Comparison of ENCODE assay signal across 1 cellular context in the genomic region with DNA sequence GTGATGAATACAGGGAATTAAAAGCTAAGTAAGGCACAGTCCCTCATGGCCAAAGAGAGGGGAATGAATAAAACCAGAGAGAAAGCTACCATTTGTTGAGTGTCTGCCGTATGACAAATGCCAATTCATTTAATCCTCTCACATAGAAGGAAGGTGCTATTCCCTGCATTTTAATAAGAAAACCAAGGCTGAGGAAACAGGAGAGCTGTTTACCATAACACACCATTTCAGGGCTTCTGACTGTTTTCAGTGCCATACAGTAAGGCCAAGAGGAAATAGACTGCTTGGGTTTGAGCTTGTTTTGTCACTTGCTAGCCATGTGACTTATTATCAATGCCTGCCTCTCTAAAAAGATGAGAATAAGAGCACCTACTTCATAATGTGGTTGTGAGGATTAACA.
TF ChIP-seq lines count a peak whose summit lies in the region.

No MANE protein-coding gene starts in this region.

TF ChIP-seq in GM23338, 12 proteins besides CTCF, POLR2A, EP300 and RAD21 (continued from another document):
- TF ChIP-seq, protein P1, sequence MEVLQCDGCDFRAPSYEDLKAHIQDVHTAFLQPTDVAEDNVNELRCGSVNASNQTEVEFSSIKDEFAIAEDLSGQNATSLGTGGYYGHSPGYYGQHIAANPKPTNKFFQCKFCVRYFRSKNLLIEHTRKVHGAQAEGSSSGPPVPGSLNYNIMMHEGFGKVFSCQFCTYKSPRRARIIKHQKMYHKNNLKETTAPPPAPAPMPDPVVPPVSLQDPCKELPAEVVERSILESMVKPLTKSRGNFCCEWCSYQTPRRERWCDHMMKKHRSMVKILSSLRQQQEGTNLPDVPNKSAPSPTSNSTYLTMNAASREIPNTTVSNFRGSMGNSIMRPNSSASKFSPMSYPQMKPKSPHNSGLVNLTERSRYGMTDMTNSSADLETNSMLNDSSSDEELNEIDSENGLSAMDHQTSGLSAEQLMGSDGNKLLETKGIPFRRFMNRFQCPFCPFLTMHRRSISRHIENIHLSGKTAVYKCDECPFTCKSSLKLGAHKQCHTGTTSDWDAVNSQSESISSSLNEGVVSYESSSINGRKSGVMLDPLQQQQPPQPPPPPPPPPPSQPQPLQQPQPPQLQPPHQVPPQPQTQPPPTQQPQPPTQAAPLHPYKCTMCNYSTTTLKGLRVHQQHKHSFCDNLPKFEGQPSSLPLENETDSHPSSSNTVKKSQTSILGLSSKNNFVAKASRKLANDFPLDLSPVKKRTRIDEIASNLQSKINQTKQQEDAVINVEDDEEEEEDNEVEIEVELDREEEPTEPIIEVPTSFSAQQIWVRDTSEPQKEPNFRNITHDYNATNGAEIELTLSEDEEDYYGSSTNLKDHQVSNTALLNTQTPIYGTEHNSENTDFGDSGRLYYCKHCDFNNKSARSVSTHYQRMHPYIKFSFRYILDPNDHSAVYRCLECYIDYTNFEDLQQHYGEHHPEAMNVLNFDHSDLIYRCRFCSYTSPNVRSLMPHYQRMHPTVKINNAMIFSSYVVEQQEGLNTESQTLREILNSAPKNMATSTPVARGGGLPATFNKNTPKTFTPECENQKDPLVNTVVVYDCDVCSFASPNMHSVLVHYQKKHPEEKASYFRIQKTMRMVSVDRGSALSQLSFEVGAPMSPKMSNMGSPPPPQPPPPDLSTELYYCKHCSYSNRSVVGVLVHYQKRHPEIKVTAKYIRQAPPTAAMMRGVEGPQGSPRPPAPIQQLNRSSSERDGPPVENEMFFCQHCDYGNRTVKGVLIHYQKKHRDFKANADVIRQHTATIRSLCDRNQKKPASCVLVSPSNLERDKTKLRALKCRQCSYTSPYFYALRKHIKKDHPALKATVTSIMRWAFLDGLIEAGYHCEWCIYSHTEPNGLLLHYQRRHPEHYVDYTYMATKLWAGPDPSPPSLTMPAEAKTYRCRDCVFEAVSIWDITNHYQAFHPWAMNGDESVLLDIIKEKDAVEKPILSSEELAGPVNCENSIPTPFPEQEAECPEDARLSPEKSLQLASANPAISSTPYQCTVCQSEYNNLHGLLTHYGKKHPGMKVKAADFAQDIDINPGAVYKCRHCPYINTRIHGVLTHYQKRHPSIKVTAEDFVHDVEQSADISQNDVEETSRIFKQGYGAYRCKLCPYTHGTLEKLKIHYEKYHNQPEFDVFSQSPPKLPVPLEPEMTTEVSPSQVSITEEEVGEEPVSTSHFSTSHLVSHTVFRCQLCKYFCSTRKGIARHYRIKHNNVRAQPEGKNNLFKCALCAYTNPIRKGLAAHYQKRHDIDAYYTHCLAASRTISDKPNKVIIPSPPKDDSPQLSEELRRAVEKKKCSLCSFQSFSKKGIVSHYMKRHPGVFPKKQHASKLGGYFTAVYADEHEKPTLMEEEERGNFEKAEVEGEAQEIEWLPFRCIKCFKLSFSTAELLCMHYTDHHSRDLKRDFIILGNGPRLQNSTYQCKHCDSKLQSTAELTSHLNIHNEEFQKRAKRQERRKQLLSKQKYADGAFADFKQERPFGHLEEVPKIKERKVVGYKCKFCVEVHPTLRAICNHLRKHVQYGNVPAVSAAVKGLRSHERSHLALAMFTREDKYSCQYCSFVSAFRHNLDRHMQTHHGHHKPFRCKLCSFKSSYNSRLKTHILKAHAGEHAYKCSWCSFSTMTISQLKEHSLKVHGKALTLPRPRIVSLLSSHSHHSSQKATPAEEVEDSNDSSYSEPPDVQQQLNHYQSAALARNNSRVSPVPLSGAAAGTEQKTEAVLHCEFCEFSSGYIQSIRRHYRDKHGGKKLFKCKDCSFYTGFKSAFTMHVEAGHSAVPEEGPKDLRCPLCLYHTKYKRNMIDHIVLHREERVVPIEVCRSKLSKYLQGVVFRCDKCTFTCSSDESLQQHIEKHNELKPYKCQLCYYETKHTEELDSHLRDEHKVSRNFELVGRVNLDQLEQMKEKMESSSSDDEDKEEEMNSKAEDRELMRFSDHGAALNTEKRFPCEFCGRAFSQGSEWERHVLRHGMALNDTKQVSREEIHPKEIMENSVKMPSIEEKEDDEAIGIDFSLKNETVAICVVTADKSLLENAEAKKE (CRISPR knock-in tag; IDR thresholded peaks at IDR 0.05), result no peak
- TF ChIP-seq ZNF114 (CRISPR knock-in tag; IDR thresholded peaks at IDR 0.05) (no peak), STAT1 (IDR thresholded peaks at IDR 0.05; ENCODE audit: unreplicated experiment) (no peak), JUNB (IDR thresholded peaks at IDR 0.05; ENCODE audit: unreplicated experiment) (no peak), ZNF331 (CRISPR knock-in tag; IDR thresholded peaks at IDR 0.05; ENCODE audit: low read depth) (no peak), POLR2AphosphoS5 (IDR thresholded peaks at IDR 0.05; ENCODE audit: low read depth) (no peak), EZH2 (IDR thresholded peaks at IDR 0.05; ENCODE audit: low read depth, unreplicated experiment) (no peak)
- TF ChIP-seq, protein P2, sequence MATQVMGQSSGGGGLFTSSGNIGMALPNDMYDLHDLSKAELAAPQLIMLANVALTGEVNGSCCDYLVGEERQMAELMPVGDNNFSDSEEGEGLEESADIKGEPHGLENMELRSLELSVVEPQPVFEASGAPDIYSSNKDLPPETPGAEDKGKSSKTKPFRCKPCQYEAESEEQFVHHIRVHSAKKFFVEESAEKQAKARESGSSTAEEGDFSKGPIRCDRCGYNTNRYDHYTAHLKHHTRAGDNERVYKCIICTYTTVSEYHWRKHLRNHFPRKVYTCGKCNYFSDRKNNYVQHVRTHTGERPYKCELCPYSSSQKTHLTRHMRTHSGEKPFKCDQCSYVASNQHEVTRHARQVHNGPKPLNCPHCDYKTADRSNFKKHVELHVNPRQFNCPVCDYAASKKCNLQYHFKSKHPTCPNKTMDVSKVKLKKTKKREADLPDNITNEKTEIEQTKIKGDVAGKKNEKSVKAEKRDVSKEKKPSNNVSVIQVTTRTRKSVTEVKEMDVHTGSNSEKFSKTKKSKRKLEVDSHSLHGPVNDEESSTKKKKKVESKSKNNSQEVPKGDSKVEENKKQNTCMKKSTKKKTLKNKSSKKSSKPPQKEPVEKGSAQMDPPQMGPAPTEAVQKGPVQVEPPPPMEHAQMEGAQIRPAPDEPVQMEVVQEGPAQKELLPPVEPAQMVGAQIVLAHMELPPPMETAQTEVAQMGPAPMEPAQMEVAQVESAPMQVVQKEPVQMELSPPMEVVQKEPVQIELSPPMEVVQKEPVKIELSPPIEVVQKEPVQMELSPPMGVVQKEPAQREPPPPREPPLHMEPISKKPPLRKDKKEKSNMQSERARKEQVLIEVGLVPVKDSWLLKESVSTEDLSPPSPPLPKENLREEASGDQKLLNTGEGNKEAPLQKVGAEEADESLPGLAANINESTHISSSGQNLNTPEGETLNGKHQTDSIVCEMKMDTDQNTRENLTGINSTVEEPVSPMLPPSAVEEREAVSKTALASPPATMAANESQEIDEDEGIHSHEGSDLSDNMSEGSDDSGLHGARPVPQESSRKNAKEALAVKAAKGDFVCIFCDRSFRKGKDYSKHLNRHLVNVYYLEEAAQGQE (IDR thresholded peaks at IDR 0.05; ENCODE audit: unreplicated experiment), result no peak
